Comparison of ENCODE assay signal across 20 cellular contexts in genomic region chr3:151394611-151395010, GRCh38. TPM values are rescaled to one million over a fixed set of nuclear protein-coding genes. Genes with fewer than 3 reads are reported as not detected.
"Had no signal": no experiment of that assay in that cellular context is flagged by ENCODE, and none has a peak within 500 bp of the region (broad histone marks: within the 10 kb centered on the region; RNA-seq: fewer than 3 reads in every experiment).

No MANE protein-coding gene starts in this region.

- ATAC-seq: body of pancreas; gastroesophageal sphincter; heart left ventricle; left cardiac atrium; natural killer cell; sciatic nerve; stimulated activated memory B cell treated with anti-CD40 and anti-IgM and Interleukin-4, amounts not matched to agents 10 μg/mL and 1 μg/mL and 100 μg/mL, for 72 hours had no signal

- H3K27me3 ChIP-seq: body of pancreas, gastroesophageal sphincter, heart left ventricle, ovary, testis, upper lobe of left lung had no signal

- DNase-seq: activated CD4-positive, alpha-beta T cell treated with anti-CD3 and anti-CD28 coated beads, Interleukin-2, amount 50 U/mL, for 4 hours; activated naive CD4-positive, alpha-beta T cell; activated naive CD8-positive, alpha-beta T cell treated with anti-CD3 and anti-CD28 coated beads, Interleukin-2, amount 10 ng/mL, durations not matched to agents 7 days and 5 days; body of pancreas; caudate nucleus; endodermal cell; erythroblast; heart left ventricle; left cardiac atrium; natural killer cell; ovary; stimulated activated CD4-positive, alpha-beta T cell treated with anti-CD3 and anti-CD28 coated beads, Interleukin-4, amount 100 ng/mL, for 4 hours; testis; WERI-Rb-1 had no signal

- H3K36me3 ChIP-seq: gastroesophageal sphincter, heart left ventricle, ovary, upper lobe of left lung, WERI-Rb-1 had no signal

- H3K27ac ChIP-seq: body of pancreas, gastroesophageal sphincter, heart left ventricle, ovary, testis, upper lobe of left lung, WERI-Rb-1 had no signal

- H3K4me1 ChIP-seq: body of pancreas, gastroesophageal sphincter, testis, upper lobe of left lung had no signal

- H3K4me3 ChIP-seq: body of pancreas, gastroesophageal sphincter, heart left ventricle, ovary, testis, upper lobe of left lung had no signal

- H3K9me3 ChIP-seq: body of pancreas, gastroesophageal sphincter, heart left ventricle, ovary, testis, upper lobe of left lung had no signal

RNA-seq across cellular contexts. Expression of gene P2RY12, which starts 10.1 kb away (rescaled TPM):
- total RNA-seq: activated naive CD8-positive, alpha-beta T cell treated with anti-CD3 and anti-CD28 coated beads, Interleukin-2, amount 10 ng/mL, durations not matched to agents 7 days and 5 days; dermis microvascular lymphatic vessel endothelial cell; endodermal cell; T-helper 2 cell treated with Interferon-gamma antibody and Interleukin-4, amounts not matched to agents 100 ng/mL and 5 ng/mL, for 36 hours; testis had no signal
